ENCODE assay signal across 8 cellular contexts in genomic region chr5:119328753-119329602, GRCh38. TPM values are rescaled to one million over a fixed set of nuclear protein-coding genes. Genes with fewer than 3 reads are reported as not detected.
DNase-seq lines count a peak whose midpoint lies in the region; ATAC-seq and TF ChIP-seq lines count a peak whose summit lies in the region.

No MANE protein-coding gene starts in this region.

- H3K36me3 ChIP-seq in smooth muscle cell (ENCODE audit: low read depth) = no peaks in the 10 kb centered on the region

- H3K27ac ChIP-seq in smooth muscle cell (ENCODE audit: low read depth) = peak overlapping the region; percentile 97

- H3K36me3 Mint-ChIP-seq in central memory CD8-positive, alpha-beta T cell (ENCODE audit: insufficient read depth) = peaks cover 14% of the 10 kb centered on the region

- peak; percentile 64 for ATAC-seq in central memory CD8-positive, alpha-beta T cell (replicated peaks; ENCODE audit: extremely low read depth, poor library complexity, severe bottlenecking)
- no peak for ATAC-seq in omental fat pad (ENCODE audit: low FRiP score)
- ATAC-seq in GM19397 (IDR thresholded peaks at IDR 0.05; ENCODE audit: unreplicated experiment) = no peak

- H2AFZ ChIP-seq in smooth muscle cell (ENCODE audit: low read depth) = no peak overlapping the region

- WGBS in smooth muscle cell (ENCODE audit: low lambda C conversion rate) = 16% methylated on average over 10 of the region's 10 CpGs

- H3K27me3 ChIP-seq in smooth muscle cell (ENCODE audit: low read depth) = no peaks in the 10 kb centered on the region

- peak overlapping the region; percentile 84 for H3K9ac ChIP-seq in smooth muscle cell (ENCODE audit: low read depth)

- peaks cover 84% of the 10 kb centered on the region for H3K4me1 Mint-ChIP-seq in central memory CD8-positive, alpha-beta T cell

- peak overlapping the region; percentile 62 for H3K4me3 Mint-ChIP-seq in central memory CD8-positive, alpha-beta T cell

- H3K79me2 ChIP-seq in smooth muscle cell (ENCODE audit: low read depth) = peaks cover 44% of the 10 kb centered on the region

- TF ChIP-seq CTCF in smooth muscle cell (IDR thresholded peaks at IDR 0.05; ENCODE audit: borderline replicate concordance, insufficient read depth, poor library complexity, severe bottlenecking) (no peak), omental fat pad (IDR thresholded peaks at IDR 0.05) (no peak)

- H3K4me1 ChIP-seq in smooth muscle cell (ENCODE audit: low read depth) = peaks cover 30% of the 10 kb centered on the region

- no peak overlapping the region for H3K4me3 ChIP-seq in smooth muscle cell

- peak overlapping the region; percentile 93 for H3K27ac Mint-ChIP-seq in central memory CD8-positive, alpha-beta T cell (ENCODE audit: low read depth)

- no peaks in the 10 kb centered on the region for H3K27me3 Mint-ChIP-seq in central memory CD8-positive, alpha-beta T cell

- H4K20me1 ChIP-seq in smooth muscle cell (ENCODE audit: low read depth) = no peaks in the 10 kb centered on the region

- no peaks in the 10 kb centered on the region for H3K9me3 ChIP-seq in smooth muscle cell (replicated peaks; ENCODE audit: low read depth)

- DNase-seq in GF-D8 (lab: John Stamatoyannopoulos, UW) (peak; percentile 13), T-helper 22 cell (ENCODE audit: low read depth) (peak; percentile 77), smooth muscle cell (lab: John Stamatoyannopoulos, UW; ENCODE audit: unreplicated experiment) (peak; percentile 10), ACHN (no peak), omental fat pad (ENCODE audit: low spot score) (no peak), NCI-H2029 treated with DMSO at 0.1 percent for 48 hours (lab: John Stamatoyannopoulos, UW) (no peak)
- peak in 1 of 2 donors; percentile 57 for DNase-seq in central memory CD8-positive, alpha-beta T cell (ENCODE audit: low spot score in 2 of 2)

- in situ Hi-C loops in ACHN (cut with HindIII; ENCODE audit: low pct_ligation_motif_present, low pct_unique_long_range_greater_than_20kb, low sequenced_read_pairs) = no loop called here

- peak overlapping the region; percentile 64 for H3K4me2 ChIP-seq in smooth muscle cell

- peaks cover 29% of the 10 kb centered on the region for H3F3A ChIP-seq in smooth muscle cell (ENCODE audit: low read depth)

- no peaks in the 10 kb centered on the region for H3K9me3 Mint-ChIP-seq in central memory CD8-positive, alpha-beta T cell

RNA-seq across cellular contexts. Expression of gene TNFAIP8, which starts 26.8 kb away (rescaled TPM):
- total RNA-seq in smooth muscle cell = 81.2 and 85.1 TPM in 2 replicates
- 15.7 and 34.2 TPM in 2 replicates for polyA plus RNA-seq in smooth muscle cell
- 100 to 1,000 TPM in 1 of 4 donors, 10 to 100 TPM in 3; 24.4 to 106 (median 75.0) TPM for total RNA-seq in omental fat pad

Comparison
In these comparisons a context has a peak if more than half of its experiments do, and no peak if none do; other contexts are left out.
1. DNase-seq: peak in GF-D8 (single experiment), T-helper 22 cell (single experiment) and smooth muscle cell (single experiment); none in ACHN (single experiment), omental fat pad (single experiment) and NCI-H2029 treated with DMSO at 0.1 percent for 48 hours (single experiment).